8 cellular contexts compared by ENCODE assay signal in the genomic region with DNA sequence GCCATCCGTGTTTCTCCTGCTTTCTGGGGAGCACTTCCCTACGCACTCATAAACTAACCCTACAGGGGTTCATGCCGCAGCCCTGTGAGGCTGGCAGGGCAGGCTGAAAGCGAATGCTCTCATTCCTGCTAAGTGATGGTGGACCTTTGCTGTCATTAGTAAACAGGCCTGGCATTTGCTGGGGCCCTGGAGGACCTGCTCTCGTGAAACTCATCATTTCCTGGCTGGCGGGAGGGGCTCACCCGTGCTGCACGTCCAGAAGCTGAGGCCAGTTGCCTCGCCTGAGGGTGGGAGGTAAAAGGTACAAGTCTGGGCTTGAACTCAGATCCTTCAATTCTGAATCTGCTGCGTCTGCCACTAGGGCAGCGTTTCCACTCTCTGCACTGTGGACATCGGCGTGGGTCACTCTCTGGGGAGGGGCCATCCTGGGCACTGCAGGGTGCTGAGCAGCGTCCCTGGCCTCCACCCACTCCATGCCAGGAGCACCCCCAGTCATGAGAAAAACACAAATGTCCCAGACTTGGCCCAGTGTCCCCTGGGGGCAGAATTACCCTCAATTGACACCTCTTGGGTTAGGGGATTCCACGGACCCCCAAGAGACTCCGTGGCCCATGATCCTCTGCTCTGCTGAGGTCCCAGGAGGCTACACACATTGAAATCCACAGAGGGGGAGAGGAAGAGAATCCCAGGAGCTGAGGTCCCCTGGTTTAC. TPM values are rescaled to one million over a fixed set of nuclear protein-coding genes. Genes with fewer than 3 reads are reported as not detected.
DNase-seq lines count a peak whose midpoint lies in the region; ATAC-seq, FAIRE-seq and TF ChIP-seq lines count a peak whose summit lies in the region.

No MANE protein-coding gene starts in this region.

- H3K4me2 ChIP-seq in GM12878 (ENCODE audit: control insufficient read depth, insufficient read depth): peak overlapping the region; percentile 88

- SMC1A ChIA-PET in GM12878 (lab: Charles Lee; ENCODE audit: uncharacterized antibody, unreplicated experiment): interaction anchor here (1.0 to 1.6 kb wide), 5 partner anchors 9 to 82 kb away, joined by 3 to 5 read pairs (median 3); no protein-coding TSS in a partner anchor

- H3K9ac ChIP-seq in HUES6 (ENCODE audit: low read length) (peak overlapping the region; percentile 47), GM12878 (ENCODE audit: control insufficient read depth, insufficient read depth, low read length) (peak overlapping the region; percentile 81)

- TF ChIP-seq EP300 in GM12878 (IDR thresholded peaks at IDR 0.05; ENCODE audit: borderline replicate concordance in 1 of 2, control insufficient read depth in 1 of 2, low read depth in 2 of 2, low read length in 2 of 2): peak in 1 of 2 experiments; percentile 67; a peak in 2 of 4 replicates

- RAD21 ChIA-PET in GM12878 (lab: Charles Lee; ENCODE audit: unreplicated experiment): interaction anchor here (0.6 to 2.6 kb wide), 6 partner anchors 8 to 82 kb away, joined by 3 to 11 read pairs (median 4); no protein-coding TSS in a partner anchor

- no peak for TF ChIP-seq RAD21 in GM12878 (IDR thresholded peaks at IDR 0.05; ENCODE audit: insufficient read depth, low read depth, low read length)

- no peak for FAIRE-seq in GM12878 (lab: Jason Lieb, UNC)

- no peaks in the 10 kb centered on the region for H4K20me1 ChIP-seq in GM12878 (ENCODE audit: control insufficient read depth, insufficient read depth)

- CTCF ChIA-PET in GM12878 (lab: Yijun Ruan, JAX): interaction anchor here (0.8 to 4.6 kb wide), 3 partner anchors 37 to 46 kb away, joined by 3 to 27 read pairs (median 7); partner anchors contain the start of gene MKNK2

- H3K27me3 Mint-ChIP-seq in nephron progenitor cell (ENCODE audit: low read depth, poor library complexity): no peaks in the 10 kb centered on the region

- H3K9me3 ChIP-seq in HUES6 (ENCODE audit: control insufficient read depth, insufficient read depth, low read depth, low read length) (no peaks in the 10 kb centered on the region), GM12878 (replicated peaks; ENCODE audit: control insufficient read depth, insufficient read depth, low read length) (no peaks in the 10 kb centered on the region)

- H3K27ac ChIP-seq in HUES6 (ENCODE audit: low read depth, low read length) (0 out of 2 replicates have a peak overlapping the region, but pooled peaks have one; percentile 51), GM12878 (ENCODE audit: control insufficient read depth, insufficient read depth) (peak overlapping the region; percentile 93)

- no peak overlapping the region for H3K4me3 Mint-ChIP-seq in nephron progenitor cell

- 10% methylated on average over 16 of the region's 16 CpGs for WGBS in GM12878 (ENCODE audit: insufficient coverage, insufficient replicate concordance, low lambda C conversion rate, missing lambda C conversion rate)

- H3K79me2 ChIP-seq in GM12878 (ENCODE audit: control insufficient read depth, insufficient read depth, low read length): peaks cover 77% of the 10 kb centered on the region

- H2AFZ ChIP-seq in GM12878 (ENCODE audit: control insufficient read depth, low read depth, low read length): no peak overlapping the region

- peak; percentile 66 for TF ChIP-seq POLR2A in GM12878 (IDR thresholded peaks at IDR 0.05; ENCODE audit: low read depth, low read length)

- no TSS peak for BruUV-seq in GM12878 (replicated peaks; lab: Mats Ljungman, UMichigan)

- in situ Hi-C loops in Caki2 (cut with HindIII; ENCODE audit: low pct_unique_long_range_greater_than_20kb, low sequenced_read_pairs) (no loop called here), GM12878 (cut with MboI) (loop anchor here (10.0 kb wide), 1 partner anchor 824 kb away; the partner anchor contains the start of gene CIRBP)

- H3K36me3 ChIP-seq in HUES6 (ENCODE audit: control insufficient read depth, insufficient read depth, low read length) (no peaks in the 10 kb centered on the region; the same call in 1 of the 2 replicates), GM12878 (ENCODE audit: control insufficient read depth in 2 of 2, insufficient read depth in 2 of 2, low read length in 1 of 2) (peaks cover 0 to 3% of the 10 kb centered on the region in 2 experiments; a peak in 1 of 4 replicates)

- H3K9me3 Mint-ChIP-seq in nephron progenitor cell: no peaks in the 10 kb centered on the region

- peaks cover 23% of the 10 kb centered on the region for H3K4me1 ChIP-seq in HUES6 (ENCODE audit: control insufficient read depth, insufficient read depth, low read length)
- peaks cover 62% of the 10 kb centered on the region for H3K4me1 ChIP-seq in GM12878 (ENCODE audit: control insufficient read depth, insufficient read depth, low read length)

- POLR2A ChIA-PET in GM12878 (lab: Charles Lee): interaction anchor here (1.0 to 7.8 kb wide), 3 partner anchors 8 to 80 kb away, joined by 3 to 110 read pairs (median 15); partner anchors contain the start of gene MKNK2

- peak overlapping the region; percentile 96 for H3K27ac Mint-ChIP-seq in nephron progenitor cell

- H3K4me1 Mint-ChIP-seq in nephron progenitor cell: peaks cover 56% of the 10 kb centered on the region

- peaks cover 5% of the 10 kb centered on the region for H3K36me3 Mint-ChIP-seq in nephron progenitor cell (ENCODE audit: low read depth)

- intact Hi-C loops in GM12878 (cut with micrococcal nuclease; ENCODE audit: unreplicated experiment): loop anchor here (5.0 kb wide), 2 partner anchors 78 to 533 kb away; no protein-coding TSS in a partner anchor

- ATAC-seq in GM12878 (peak; percentile 28), HG03432 (IDR thresholded peaks at IDR 0.05; ENCODE audit: unreplicated experiment) (no peak), HG02885 (IDR thresholded peaks at IDR 0.05; ENCODE audit: poor library complexity, unreplicated experiment) (no peak)

- H3K4me3 ChIP-seq in HUES6 (ENCODE audit: low read depth, low read length) (no peak overlapping the region), GM12878 (peak overlapping the region; percentile 93)

- no peaks in the 10 kb centered on the region for H3K27me3 ChIP-seq in HUES6 (ENCODE audit: control insufficient read depth, insufficient read depth, low read length)
- H3K27me3 ChIP-seq in GM12878 (replicated peaks in 1 of 2; ENCODE audit: control insufficient read depth in 2 of 2, insufficient read depth in 2 of 2, low read length in 1 of 2): no peaks in the 10 kb centered on the region

- TF ChIP-seq CTCF in GM12878 (IDR thresholded peaks at IDR 0.05 in 2 of 3, conservative IDR thresholded peaks at IDR 0.05 in 1 of 3; ENCODE audit: control insufficient read depth in 2 of 3, extremely low read depth in 1 of 3, insufficient read depth in 1 of 3, low read depth in 3 of 3, low read length in 3 of 3): 0 out of 6 replicates have a peak, but pooled peaks of 2 of the 3 experiments have one; percentile 2 to 6
- TF ChIP-seq CTCF in nephron progenitor cell (IDR thresholded peaks at IDR 0.05): no peak

- DNase-seq in Caki2 (ENCODE audit: low read depth): peak; percentile 55
- DNase-seq in GM12878 (ENCODE audit: low read depth, low spot score): peak; percentile 78
- DNase-seq in nephron progenitor cell: no peak
- DNase-seq in GOT3 (lab: John Stamatoyannopoulos, UW): no peak
- DNase-seq in SIG-M5 treated with dmso at 0.1 percent for 504 hours (lab: John Stamatoyannopoulos, UW; ENCODE audit: unreplicated experiment): no peak

RNA-seq across cellular contexts. Expression of gene MOB3A, which starts 7.0 kb away (rescaled TPM):
- 13.3 and 28.9 TPM in 2 replicates for total RNA-seq in Caki2 (2014; rRNA removed; shearing (Covaris generic); ENCODE audit: low replicate concordance)
- 153 and 159 TPM in 2 replicates for total RNA-seq in GM12878 (2013; cell fraction: nucleolus; rRNA removed)
- 56.6 and 69.6 TPM in 2 replicates for total RNA-seq in GM12878 (2014; rRNA removed)
- 32.7 and 40.5 TPM in 2 replicates for total RNA-seq in GM12878 (2014; rRNA removed; fragmentation: Illumina TruSeq; extraction: Trizol)
- 176 and 181 TPM in 2 replicates for total RNA-seq in GM12878 (2021)
- 73.8 TPM for polyA plus RNA-seq in GM12878 (2011; ENCODE audit: low read depth)
- 71.7 and 229 TPM in 2 replicates for polyA plus RNA-seq in GM12878 (2011; rRNA removed)
- 315 and 350 TPM in 2 replicates for polyA plus RNA-seq in GM12878 (2011; cell fraction: cytosol; rRNA removed)
- polyA plus RNA-seq in GM12878 (2011; cell fraction: nucleus; rRNA removed): 137 and 163 TPM in 2 replicates
- polyA plus RNA-seq in GM12878 (2012): 168 TPM in 2 replicates
- polyA plus RNA-seq in GM12878 (2014; fragmentation: Illumina TruSeq; extraction: Trizol): 54.2 and 82.9 TPM in 2 replicates
- polyA plus RNA-seq in GM12878 (2014; fragmentation: Nextera tagmentation; extraction: Ambion mirVana): 10 to 100 TPM in 1 of 2 experiments, 1 to 10 TPM in 1; 7.5 to 10.9 TPM
- polyA plus RNA-seq in GM12878 (2014; rRNA removed): 123 and 147 TPM in 2 replicates
- 10 to 100 TPM; 79.3 to 79.5 TPM for polyA plus RNA-seq in GM12878 (2016; fragmentation: Nextera tagmentation; extraction: Ambion mirVana)
- polyA minus RNA-seq in GM12878 (2011; rRNA and poly(A)+ RNA removed): 236 and 392 TPM in 2 replicates
- 239 TPM in 2 replicates for polyA minus RNA-seq in GM12878 (2011; cell fraction: cytosol; rRNA and poly(A)+ RNA removed)
- polyA minus RNA-seq in GM12878 (2011; cell fraction: nucleus; rRNA and poly(A)+ RNA removed): 54.2 and 86.9 TPM in 2 replicates

RNA-seq across cellular contexts. Expression of gene IZUMO4, which starts 7.6 kb away (rescaled TPM):
- total RNA-seq in Caki2 (2014; rRNA removed; shearing (Covaris generic); ENCODE audit: low replicate concordance): not detected in 2 replicates
- 35.1 and 37.8 TPM in 2 replicates for total RNA-seq in GM12878 (2013; cell fraction: nucleolus; rRNA removed)
- total RNA-seq in GM12878 (2014; rRNA removed) (20.7 and 22.3 TPM in 2 replicates), GM12878 (2014; rRNA removed; fragmentation: Illumina TruSeq; extraction: Trizol) (7.2 and 7.6 TPM in 2 replicates), GM12878 (2021) (12.0 and 14.6 TPM in 2 replicates)
- 16.5 TPM for polyA plus RNA-seq in GM12878 (2011; ENCODE audit: low read depth)
- polyA plus RNA-seq in GM12878 (2011; rRNA removed) (14.2 and 22.9 TPM in 2 replicates), GM12878 (2014; fragmentation: Illumina TruSeq; extraction: Trizol) (3.8 and 7.3 TPM in 2 replicates), GM12878 (2014; fragmentation: Nextera tagmentation; extraction: Ambion mirVana) (1 to 10 TPM in 1 of 2 experiments, under 1 TPM in 1; 0.53 to 1.9 TPM), GM12878 (2014; rRNA removed) (27.1 and 30.3 TPM in 2 replicates), GM12878 (2016; fragmentation: Nextera tagmentation; extraction: Ambion mirVana) (1 to 10 TPM; 5.5 to 6.9 TPM)
- polyA plus RNA-seq in GM12878 (2011; cell fraction: cytosol; rRNA removed): 23.3 and 39.9 TPM in 2 replicates
- 285 and 407 TPM in 2 replicates for polyA plus RNA-seq in GM12878 (2011; cell fraction: nucleus; rRNA removed)
- 52.8 and 57.2 TPM in 2 replicates for polyA plus RNA-seq in GM12878 (2012)
- polyA minus RNA-seq in GM12878 (2011; rRNA and poly(A)+ RNA removed): 7.2 and 11.1 TPM in 2 replicates
- polyA minus RNA-seq in GM12878 (2011; cell fraction: cytosol; rRNA and poly(A)+ RNA removed): 4.0 and 5.9 TPM in 2 replicates
- polyA minus RNA-seq in GM12878 (2011; cell fraction: nucleus; rRNA and poly(A)+ RNA removed): 23.2 and 25.0 TPM in 2 replicates

RNA-seq across cellular contexts. Expression of gene MKNK2, which starts 38.1 kb away (rescaled TPM):
- 72.0 and 78.8 TPM in 2 replicates for total RNA-seq in Caki2 (2014; rRNA removed; shearing (Covaris generic); ENCODE audit: low replicate concordance)
- total RNA-seq in GM12878 (2013; cell fraction: nucleolus; rRNA removed): 200 and 243 TPM in 2 replicates
- total RNA-seq in GM12878 (2014; rRNA removed) (159 and 168 TPM in 2 replicates), GM12878 (2014; rRNA removed; fragmentation: Illumina TruSeq; extraction: Trizol) (70.3 and 77.9 TPM in 2 replicates), GM12878 (2021) (365 and 378 TPM in 2 replicates)
- 99.4 TPM for polyA plus RNA-seq in GM12878 (2011; ENCODE audit: low read depth)
- polyA plus RNA-seq in GM12878 (2011; rRNA removed) (113 and 223 TPM in 2 replicates), GM12878 (2014; fragmentation: Illumina TruSeq; extraction: Trizol) (29.6 and 61.9 TPM in 2 replicates), GM12878 (2014; fragmentation: Nextera tagmentation; extraction: Ambion mirVana) (10 to 100 TPM in 1 of 2 experiments, 1 to 10 TPM in 1; 9.6 to 17.6 TPM), GM12878 (2014; rRNA removed) (195 and 218 TPM in 2 replicates), GM12878 (2016; fragmentation: Nextera tagmentation; extraction: Ambion mirVana) (10 to 100 TPM; 38.3 to 53.3 TPM)
- polyA plus RNA-seq in GM12878 (2011; cell fraction: cytosol; rRNA removed): 264 and 354 TPM in 2 replicates
- 566 and 615 TPM in 2 replicates for polyA plus RNA-seq in GM12878 (2011; cell fraction: nucleus; rRNA removed)
- polyA plus RNA-seq in GM12878 (2012): 257 and 345 TPM in 2 replicates
- 188 and 408 TPM in 2 replicates for polyA minus RNA-seq in GM12878 (2011; rRNA and poly(A)+ RNA removed)
- 223 and 291 TPM in 2 replicates for polyA minus RNA-seq in GM12878 (2011; cell fraction: cytosol; rRNA and poly(A)+ RNA removed)
- polyA minus RNA-seq in GM12878 (2011; cell fraction: nucleus; rRNA and poly(A)+ RNA removed): 114 and 130 TPM in 2 replicates

Comparison
In these comparisons a context has a peak if more than half of its experiments do, and no peak if none do; other contexts are left out.
1. DNase-seq: peak in Caki2 (single experiment) and GM12878 (single experiment); none in nephron progenitor cell (single experiment), GOT3 (single experiment) and SIG-M5 treated with dmso at 0.1 percent for 504 hours (single experiment).